In the genomic region with DNA sequence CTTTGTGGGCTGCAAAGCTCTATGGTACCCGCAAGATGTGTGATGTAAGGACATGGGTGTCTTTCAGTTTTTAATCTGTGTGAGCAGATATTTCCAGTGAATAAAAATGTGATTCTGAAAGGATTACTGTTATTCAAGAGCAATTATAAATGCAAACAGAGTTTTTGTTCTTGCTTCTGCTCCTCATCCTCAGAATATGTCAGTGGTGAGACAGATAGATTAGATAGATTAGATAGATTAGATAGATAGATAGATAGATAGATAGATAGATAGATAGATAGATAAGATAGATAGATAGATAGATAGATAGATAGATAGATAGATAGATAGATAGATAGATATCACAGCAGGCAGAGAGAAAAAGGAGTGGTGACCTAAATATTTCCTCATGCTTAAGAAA, we compare ENCODE assay signal across 35 cellular contexts.
DNase-seq lines count a peak whose midpoint lies in the region; ATAC-seq, FAIRE-seq and TF ChIP-seq lines count a peak whose summit lies in the region.
"Had no signal": no experiment of that assay in that cellular context is flagged by ENCODE, and none has a peak within 500 bp of the region (broad histone marks: within the 10 kb centered on the region; RNA-seq: fewer than 3 reads in every experiment).

No MANE protein-coding gene starts in this region.

- no peak for TF ChIP-seq EP300 in K562 (IDR thresholded peaks at IDR 0.05; ENCODE audit: low read length)

- no TSS peak for BruUV-seq in K562 (replicated peaks; lab: Mats Ljungman, UMichigan)

- intact Hi-C loops in K562 (cut with micrococcal nuclease), result no loop called here
- intact Hi-C loops in psoas muscle (cut with DNase I), result loop anchor here in 1 of 2 donors (10.0 kb wide), 1 partner anchor 67 kb away; no protein-coding TSS in a partner anchor
- intact Hi-C loops in breast epithelium (cut with DNase I; ENCODE audit: low total_unique reads), result no loop called here

- no peaks in the 10 kb centered on the region for H3K9me1 ChIP-seq in K562 (ENCODE audit: control insufficient read depth, insufficient read depth, low read length)

- no peak overlapping the region for H3K27ac ChIP-seq in K562 (ENCODE audit: extremely low read depth, low read depth, low read length)
- peak overlapping the region; percentile 66 for H3K27ac ChIP-seq in psoas muscle
- no peak overlapping the region for H3K27ac ChIP-seq in breast epithelium
- H3K27ac ChIP-seq: 22Rv1; A549; BLaER1; BLaER1 treated with 17β-estradiol and CSF1 and Interleukin-3, amounts not matched to agents 10 nM and 100 nM; C4-2B had no signal

- H3K9me3 Mint-ChIP-seq in activated T-cell treated with anti-CD3 and anti-CD28 coated beads, Interleukin-2, amount 50 U/mL, for 72 hours, result peaks cover 0 to 2% of the 10 kb centered on the region in 2 donors
- H3K9me3 Mint-ChIP-seq: CD14-positive monocyte; CD4-positive, alpha-beta memory T cell; CD4-positive, alpha-beta T cell; CD8-positive, alpha-beta memory T cell; CD8-positive, alpha-beta T cell had no signal

- H3K79me2 ChIP-seq in K562 (ENCODE audit: control insufficient read depth, insufficient read depth, low read length), result no peaks in the 10 kb centered on the region

- CTCF ChIA-PET in K562 (lab: Yijun Ruan, JAX; ENCODE audit: low intra/inter-chr PET ratio), result no interaction called here

- H3K4me1 Mint-ChIP-seq in activated T-cell treated with anti-CD3 and anti-CD28 coated beads, Interleukin-2, amount 50 U/mL, for 72 hours (ENCODE audit: low read depth), result peaks cover 13% of the 10 kb centered on the region
- H3K4me1 Mint-ChIP-seq: B cell had no signal

- no peaks in the 10 kb centered on the region for H4K20me1 ChIP-seq in K562 (replicated peaks; ENCODE audit: control insufficient read depth, insufficient read depth, low read length)
- H4K20me1 ChIP-seq: BLaER1; BLaER1 treated with 17β-estradiol and CSF1 and Interleukin-3, amounts not matched to agents 10 nM and 100 nM had no signal

- no peak overlapping the region for H3K4me2 ChIP-seq in K562 (ENCODE audit: insufficient read depth, low read length)
- H3K4me2 ChIP-seq: A549; BLaER1; BLaER1 treated with 17β-estradiol and CSF1 and Interleukin-3, amounts not matched to agents 10 nM and 100 nM had no signal

- TF ChIP-seq CTCF in K562 (IDR thresholded peaks at IDR 0.05 in 2 of 3, conservative IDR thresholded peaks at IDR 0.05 in 1 of 3; ENCODE audit: insufficient read depth in 2 of 3, low read depth in 1 of 3, low read length in 3 of 3) (no peak), psoas muscle (IDR thresholded peaks at IDR 0.05) (no peak), breast epithelium (IDR thresholded peaks at IDR 0.05) (no peak)

- H3K27ac Mint-ChIP-seq in activated T-cell treated with anti-CD3 and anti-CD28 coated beads, Interleukin-2, amount 50 U/mL, for 72 hours, result peak overlapping the region; percentile 71
- H3K27ac Mint-ChIP-seq: B cell; CD14-positive monocyte; CD4-positive, alpha-beta memory T cell; CD4-positive, alpha-beta T cell; CD8-positive, alpha-beta memory T cell; CD8-positive, alpha-beta T cell had no signal

- DNase-seq in activated T-cell treated with anti-CD3 and anti-CD28 coated beads, Interleukin-2, amount 50 U/mL, for 72 hours, result no peak
- no peak for DNase-seq in activated T-cell treated with anti-CD3 and anti-CD28 coated beads, Interleukin-2, amount 50 U/mL, for 1 hour
- DNase-seq in K562 (ENCODE audit: extremely low read depth in 1 of 4, low spot score in 3 of 4) (no peak), psoas muscle (no peak), breast epithelium (ENCODE audit: low spot score in 2 of 2) (no peak)
- no peak for DNase-seq in activated CD8-positive, alpha-beta memory T cell treated with anti-CD3 and anti-CD28 coated beads, Interleukin-2, amount 50 U/mL, for 4 hours
- DNase-seq: 8988T; ACHN; AML-193; BE2C; C1 segment of cervical spinal cord; Caco-2; Calu3; CD4-positive, alpha-beta memory T cell; CD4-positive, alpha-beta T cell; CD4-positive, CD25-positive, alpha-beta regulatory T cell; CD8-positive, alpha-beta memory T cell; CD8-positive, alpha-beta T cell; COR-L47; DMS 273 treated with DMSO at 0.1 percent for 48 hours; DMS153; DMS53; DMS79; DMS79 treated with DMSO at 0.1 percent for 48 hours; DND-41; EL had no signal

- ATAC-seq in activated T-cell treated with anti-CD3 and anti-CD28 coated beads, Interleukin-2, amount 50 U/mL, for 72 hours (replicated peaks in 1 of 2), result no peak
- ATAC-seq in K562 (no peak), psoas muscle (no peak)
- ATAC-seq: A549; CD8-positive, alpha-beta T cell had no signal

- H3K36me3 Mint-ChIP-seq in activated T-cell treated with anti-CD3 and anti-CD28 coated beads, Interleukin-2, amount 50 U/mL, for 72 hours (ENCODE audit: insufficient read depth in 2 of 2), result no peaks in the 10 kb centered on the region
- H3K36me3 Mint-ChIP-seq: CD14-positive monocyte; CD4-positive, alpha-beta memory T cell; CD8-positive, alpha-beta memory T cell; CD8-positive, alpha-beta T cell had no signal

- in situ Hi-C loops in K562 (cut with MboI), result loop anchor here (10.0 kb wide), 1 partner anchor 257 kb away; no protein-coding TSS in a partner anchor

- no peak for FAIRE-seq in K562 (lab: Jason Lieb, UNC)
- FAIRE-seq: A204.1, A549, D721Med had no signal

- no peak for TF ChIP-seq RAD21 in K562 (CRISPR knock-in tag; conservative IDR thresholded peaks at IDR 0.05 in 1 of 2, IDR thresholded peaks at IDR 0.05 in 1 of 2)

- POLR2A ChIA-PET in K562 (lab: Yijun Ruan, JAX), result interaction anchor here (0.9 kb wide), 1 partner anchor 11 kb away, joined by 4 read pairs; no protein-coding TSS in a partner anchor

- no peaks in the 10 kb centered on the region for H3K9me3 ChIP-seq in K562 (replicated peaks; ENCODE audit: control insufficient read depth, insufficient read depth, low read depth, low read length)
- H3K9me3 ChIP-seq in psoas muscle, result no peaks in the 10 kb centered on the region
- H3K9me3 ChIP-seq in breast epithelium, result no peaks in the 10 kb centered on the region
- H3K9me3 ChIP-seq: A549; BE2C; BLaER1; BLaER1 treated with 17β-estradiol and CSF1 and Interleukin-3, amounts not matched to agents 10 nM and 100 nM; Caco-2 had no signal

- WGBS in K562 (ENCODE audit: insufficient coverage, low coverage, missing lambda C conversion rate), result 5% methylated on average over 1 of the region's 1 CpG
- WGBS in psoas muscle, 3 donors, result 94 to 97% (median 96%) methylated on average over 1 of the region's 1 CpG

- H3K27me3 Mint-ChIP-seq in activated T-cell treated with anti-CD3 and anti-CD28 coated beads, Interleukin-2, amount 50 U/mL, for 72 hours (ENCODE audit: low read depth), result peaks cover 17% of the 10 kb centered on the region
- H3K27me3 Mint-ChIP-seq: B cell; CD4-positive, alpha-beta T cell had no signal

- H3K4me3 ChIP-seq in K562, result no peak overlapping the region
- H3K4me3 ChIP-seq in psoas muscle, result no peak overlapping the region
- H3K4me3 ChIP-seq in breast epithelium, result no peak overlapping the region
- H3K4me3 ChIP-seq: A549; BLaER1; BLaER1 treated with 17β-estradiol and CSF1 and Interleukin-3, amounts not matched to agents 10 nM and 100 nM had no signal

- H3K27me3 ChIP-seq in K562 (ENCODE audit: control insufficient read depth in 2 of 2, insufficient read depth in 2 of 2, low read length in 2 of 2), result peaks cover 0 to 14% of the 10 kb centered on the region in 2 experiments; a peak in 1 of 5 replicates
- no peaks in the 10 kb centered on the region for H3K27me3 ChIP-seq in psoas muscle (ENCODE audit: insufficient read depth in 3 of 3, low read length in 2 of 3)
- H3K27me3 ChIP-seq in breast epithelium, result no peaks in the 10 kb centered on the region
- H3K27me3 ChIP-seq: BE2C; BLaER1; BLaER1 treated with 17β-estradiol and CSF1 and Interleukin-3, amounts not matched to agents 10 nM and 100 nM had no signal

- TF ChIP-seq POLR2A in K562 (conservative IDR thresholded peaks at IDR 0.05) (no peak), breast epithelium (IDR thresholded peaks at IDR 0.05) (no peak)

- H3K36me3 ChIP-seq in K562 (ENCODE audit: control insufficient read depth, insufficient read depth, low read length) (no peaks in the 10 kb centered on the region), psoas muscle (ENCODE audit: insufficient read depth in 1 of 2, low read depth in 1 of 2) (no peaks in the 10 kb centered on the region), breast epithelium (no peaks in the 10 kb centered on the region)
- H3K36me3 ChIP-seq: BLaER1; BLaER1 treated with 17β-estradiol and CSF1 and Interleukin-3, amounts not matched to agents 10 nM and 100 nM had no signal

- peaks cover 0 to 8% of the 10 kb centered on the region in 2 experiments; a peak in 4 of 5 replicates for H3K4me1 ChIP-seq in K562 (replicated peaks in 1 of 2; ENCODE audit: control insufficient read depth in 2 of 2, insufficient read depth in 2 of 2, low read length in 2 of 2)
- H3K4me1 ChIP-seq in psoas muscle, result peaks cover 49% of the 10 kb centered on the region
- no peaks in the 10 kb centered on the region for H3K4me1 ChIP-seq in breast epithelium
- H3K4me1 ChIP-seq: BLaER1 had no signal

- no peak overlapping the region for H2AFZ ChIP-seq in K562 (ENCODE audit: low read depth, low read length)

- H3K4me3 Mint-ChIP-seq in activated T-cell treated with anti-CD3 and anti-CD28 coated beads, Interleukin-2, amount 50 U/mL, for 72 hours, result no peak overlapping the region
- H3K4me3 Mint-ChIP-seq: B cell; CD14-positive monocyte; CD4-positive, alpha-beta memory T cell; CD4-positive, alpha-beta T cell; CD4-positive, CD25-positive, alpha-beta regulatory T cell; CD8-positive, alpha-beta memory T cell; CD8-positive, alpha-beta T cell had no signal

- H3K9ac ChIP-seq in K562 (ENCODE audit: insufficient read depth in 1 of 2, low read depth in 2 of 2, low read length in 2 of 2), result no peak overlapping the region
- H3K9ac ChIP-seq: BLaER1; BLaER1 treated with 17β-estradiol and CSF1 and Interleukin-3, amounts not matched to agents 10 nM and 100 nM had no signal

TF ChIP-seq in K562, 482 proteins besides CTCF, POLR2A, EP300 and RAD21 (continues in another document):
- TF ChIP-seq, protein P1, sequence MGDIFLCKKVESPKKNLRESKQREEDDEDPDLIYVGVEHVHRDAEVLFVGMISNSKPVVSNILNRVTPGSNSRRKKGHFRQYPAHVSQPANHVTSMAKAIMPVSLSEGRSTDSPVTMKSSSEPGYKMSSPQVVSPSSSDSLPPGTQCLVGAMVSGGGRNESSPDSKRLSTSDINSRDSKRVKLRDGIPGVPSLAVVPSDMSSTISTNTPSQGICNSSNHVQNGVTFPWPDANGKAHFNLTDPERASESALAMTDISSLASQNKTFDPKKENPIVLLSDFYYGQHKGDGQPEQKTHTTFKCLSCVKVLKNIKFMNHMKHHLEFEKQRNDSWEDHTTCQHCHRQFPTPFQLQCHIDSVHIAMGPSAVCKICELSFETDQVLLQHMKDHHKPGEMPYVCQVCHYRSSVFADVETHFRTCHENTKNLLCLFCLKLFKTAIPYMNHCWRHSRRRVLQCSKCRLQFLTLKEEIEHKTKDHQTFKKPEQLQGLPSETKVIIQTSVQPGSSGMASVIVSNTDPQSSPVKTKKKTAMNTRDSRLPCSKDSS (IDR thresholded peaks at IDR 0.05; ENCODE audit: low read depth, partially characterized antibody), result no peak
- TF ChIP-seq GATA2 (CRISPR knock-in tag; IDR thresholded peaks at IDR 0.05) (peak; percentile 80), MTA1 (IDR thresholded peaks at IDR 0.05; ENCODE audit: borderline replicate concordance) (peak; percentile 77)
